ENCODE assay signal across 30 cellular contexts in genomic region chr18:64546451-64546850, GRCh38.
"Had no signal": no experiment of that assay in that cellular context is flagged by ENCODE, and none has a peak within 500 bp of the region (broad histone marks: within the 10 kb centered on the region; RNA-seq: fewer than 3 reads in every experiment).

No MANE protein-coding gene starts in this region.

- H3K36me3 Mint-ChIP-seq: natural killer cell; neural progenitor cell; stimulated activated memory B cell treated with anti-CD40 and anti-IgM and Interleukin-4, amounts not matched to agents 10 μg/mL and 1 μg/mL and 100 μg/mL, for 72 hours had no signal

- H3K4me3 ChIP-seq: neural progenitor cell, ovary, psoas muscle, skin epidermis, smooth muscle cell, spleen, stomach, thoracic aorta, thyroid gland, tibial nerve, upper lobe of left lung, vagina had no signal

- H3K27ac ChIP-seq: neural progenitor cell, ovary, parathyroid adenoma, psoas muscle, skin epidermis, spleen, stomach, thoracic aorta, thyroid gland, tibial nerve, upper lobe of left lung, vagina had no signal

- H2AFZ ChIP-seq: neural progenitor cell, parathyroid adenoma had no signal

- DNase-seq: natural killer cell; occipital lobe; ovary; posterior cingulate gyrus; psoas muscle; right cardiac atrium; spleen; stimulated activated CD4-positive, alpha-beta T cell treated with anti-CD3 and anti-CD28 coated beads, Interleukin-12 subunit alpha, Interleukin-12 subunit beta, amount 100 ng/mL, for 4 hours; stimulated activated CD4-positive, alpha-beta T cell treated with anti-CD3 and anti-CD28 coated beads, Interleukin-1b, Interleukin-23, amount 100 ng/mL, for 48 hours; stimulated activated CD4-positive, alpha-beta T cell treated with anti-CD3 and anti-CD28 coated beads, Interleukin-4, amount 100 ng/mL, for 1 hour; stimulated activated CD4-positive, alpha-beta T cell treated with anti-CD3 and anti-CD28 coated beads, Interleukin-4, amount 100 ng/mL, for 4 hours; stimulated activated CD8-positive, alpha-beta memory T cell treated with anti-CD3 and anti-CD28 coated beads, Interleukin-4, amount 100 ng/mL, for 48 hours; stimulated activated naive CD4-positive, alpha-beta T cell treated with Interleukin-2 at 50 U/mL for 16 hours; stomach; thyroid gland; trophoblast cell; upper lobe of left lung had no signal

- H3K4me3 Mint-ChIP-seq: natural killer cell; nephron; neural progenitor cell; stimulated activated memory B cell treated with anti-CD40 and anti-IgM and Interleukin-4, amounts not matched to agents 10 μg/mL and 1 μg/mL and 100 μg/mL, for 72 hours; stimulated activated naive CD8-positive, alpha-beta T cell treated with anti-CD3 and anti-CD28 coated beads, Interleukin-15, Interleukin-2, amounts not matched to agents 100 ng/mL and 50 ng/mL, for 24 hours had no signal

- FAIRE-seq: urothelium cell line had no signal

- H3K4me2 ChIP-seq: neural progenitor cell, smooth muscle cell had no signal

- H3K27me3 ChIP-seq: neural progenitor cell, ovary, spleen, stomach, thyroid gland, tibial nerve, upper lobe of left lung, vagina had no signal

- H3K36me3 ChIP-seq: neural progenitor cell, ovary, spleen, stomach, thoracic aorta, thyroid gland, tibial nerve, upper lobe of left lung, vagina had no signal

- H3K9me3 ChIP-seq: ovary, psoas muscle, stomach, thoracic aorta, thyroid gland, tibial nerve, upper lobe of left lung, vagina had no signal

- H3K4me1 ChIP-seq: neural progenitor cell, parathyroid adenoma, psoas muscle, spleen, stomach, thyroid gland, tibial nerve, upper lobe of left lung, vagina had no signal

- H3K79me2 ChIP-seq: parathyroid adenoma had no signal

- H3K9ac ChIP-seq: neural progenitor cell, parathyroid adenoma had no signal

- H3K27ac Mint-ChIP-seq: natural killer cell; nephron; neural progenitor cell; progenitor cell of endocrine pancreas; stimulated activated memory B cell treated with anti-CD40 and anti-IgM and Interleukin-4, amounts not matched to agents 10 μg/mL and 1 μg/mL and 100 μg/mL, for 72 hours; stimulated activated naive CD8-positive, alpha-beta T cell treated with anti-CD3 and anti-CD28 coated beads, Interleukin-15, Interleukin-2, amounts not matched to agents 100 ng/mL and 50 ng/mL, for 24 hours had no signal

- H3K27me3 Mint-ChIP-seq: progenitor cell of endocrine pancreas; stimulated activated memory B cell treated with anti-CD40 and anti-IgM and Interleukin-4, amounts not matched to agents 10 μg/mL and 1 μg/mL and 100 μg/mL, for 72 hours; stimulated activated naive CD8-positive, alpha-beta T cell treated with anti-CD3 and anti-CD28 coated beads, Interleukin-15, Interleukin-2, amounts not matched to agents 100 ng/mL and 50 ng/mL, for 24 hours had no signal

- H3K4me1 Mint-ChIP-seq: natural killer cell, nephron, neural progenitor cell had no signal

- H3K9me3 Mint-ChIP-seq: nephron; neural progenitor cell; stimulated activated naive CD8-positive, alpha-beta T cell treated with anti-CD3 and anti-CD28 coated beads, Interleukin-15, Interleukin-2, amounts not matched to agents 100 ng/mL and 50 ng/mL, for 24 hours had no signal

- ATAC-seq: natural killer cell; psoas muscle; right cardiac atrium; sciatic nerve; stimulated activated memory B cell treated with anti-CD40 and anti-IgM and Interleukin-4, amounts not matched to agents 10 μg/mL and 1 μg/mL and 100 μg/mL, for 72 hours had no signal
